Comparison of ENCODE assay signal across 8 cellular contexts in genomic region chrX:153460826-153461225, GRCh38. TPM values are rescaled to one million over a fixed set of nuclear protein-coding genes. Genes with fewer than 3 reads are reported as not detected.
DNase-seq lines count a peak whose midpoint lies in the region; ATAC-seq and TF ChIP-seq lines count a peak whose summit lies in the region.

No MANE protein-coding gene starts in this region.

- peak; percentile 72 for TF ChIP-seq CTCF in 22Rv1 (IDR thresholded peaks at IDR 0.05)
- peak; percentile 70 for TF ChIP-seq CTCF in GM06990 (IDR thresholded peaks at IDR 0.05; ENCODE audit: insufficient read depth, low read length, poor library complexity, severe bottlenecking)
- peak; percentile 60 for TF ChIP-seq CTCF in foreskin keratinocyte (conservative IDR thresholded peaks at IDR 0.05)

- ATAC-seq in foreskin keratinocyte (peak; percentile 60), HG03520 (IDR thresholded peaks at IDR 0.05; ENCODE audit: unreplicated experiment) (no peak), HG02610 (IDR thresholded peaks at IDR 0.05; ENCODE audit: unreplicated experiment) (no peak)

- H3K36me3 ChIP-seq in GM06990 (ENCODE audit: control insufficient read depth, insufficient read depth, low read length): no peaks in the 10 kb centered on the region; the same call in none of the 2 replicates

- no peaks in the 10 kb centered on the region for H3K27me3 ChIP-seq in GM06990 (replicated peaks; ENCODE audit: control insufficient read depth, insufficient read depth, low read length)
- no peaks in the 10 kb centered on the region for H3K27me3 ChIP-seq in foreskin keratinocyte

- DNase-seq in GM06990 (ENCODE audit: extremely low read depth, insufficient read length) (peak; percentile 38), NCI-H2171 treated with DMSO at 0.1 percent for 48 hours (lab: John Stamatoyannopoulos, UW) (peak; percentile 21), foreskin keratinocyte (no peak), putamen (ENCODE audit: low spot score) (peak; percentile 17)
- peak; percentile 60 for DNase-seq in activated CD8-positive, alpha-beta memory T cell treated with anti-CD3 and anti-CD28 coated beads, Interleukin-2, amount 50 U/mL, for 48 hours

- no peak overlapping the region for H3K4me3 ChIP-seq in GM06990 (replicated peaks; ENCODE audit: low read depth, low read length)

- no peak overlapping the region for H3K27ac ChIP-seq in 22Rv1
- H3K27ac ChIP-seq in foreskin keratinocyte: no peak overlapping the region

- H3K4me1 ChIP-seq in foreskin keratinocyte: no peaks in the 10 kb centered on the region

RNA-seq across cellular contexts. Expression of gene HAUS7, which starts 9.6 kb away (rescaled TPM):
- 31.8 and 39.0 TPM in 2 replicates for total RNA-seq in foreskin keratinocyte
- polyA plus RNA-seq in foreskin keratinocyte: 41.6 and 42.5 TPM in 2 replicates

RNA-seq across cellular contexts. Expression of gene TREX2, which starts 15.0 kb away (rescaled TPM):
- total RNA-seq in foreskin keratinocyte: 0.74 and 0.85 TPM in 2 replicates
- 0.57 and 0.71 TPM in 2 replicates for polyA plus RNA-seq in foreskin keratinocyte

RNA-seq across cellular contexts. Expression of gene BGN, which starts 34.0 kb away (rescaled TPM):
- 0.07 and 0.48 TPM in 2 replicates for total RNA-seq in foreskin keratinocyte
- 0.10 and 0.12 TPM in 2 replicates for polyA plus RNA-seq in foreskin keratinocyte

RNA-seq across cellular contexts. Expression of gene ZFP92, which starts 49.6 kb away (rescaled TPM):
- 1.3 and 3.0 TPM in 2 replicates for total RNA-seq in foreskin keratinocyte
- polyA plus RNA-seq in foreskin keratinocyte: 0.58 and 0.93 TPM in 2 replicates

RNA-seq across cellular contexts. Expression of gene ATP2B3, which starts 56.6 kb away (rescaled TPM):
- not detected in 2 replicates for total RNA-seq in foreskin keratinocyte
- not detected in 2 replicates for polyA plus RNA-seq in foreskin keratinocyte

Comparison
In these comparisons a context has a peak if more than half of its experiments do, and no peak if none do; other contexts are left out.
1. DNase-seq: peak in GM06990 (single experiment), NCI-H2171 treated with DMSO at 0.1 percent for 48 hours (single experiment), activated CD8-positive, alpha-beta memory T cell treated with anti-CD3 and anti-CD28 coated beads, Interleukin-2, amount 50 U/mL, for 48 hours (single experiment) and putamen (single experiment); none in foreskin keratinocyte (0 of 2).
2. Peak in every context shown above with its lines, with median percentiles within 50 percentile points of each other: CTCF ChIP-seq.